Comparison of ENCODE assay signal across 31 cellular contexts in genomic region chr6:147752686-147753418, GRCh38.
DNase-seq lines count a peak whose midpoint lies in the region; ATAC-seq and TF ChIP-seq lines count a peak whose summit lies in the region.
"Had no signal": no experiment of that assay in that cellular context is flagged by ENCODE, and none has a peak within 500 bp of the region (broad histone marks: within the 10 kb centered on the region; RNA-seq: fewer than 3 reads in every experiment).

No MANE protein-coding gene starts in this region.

- POLR2A ChIA-PET in activated CD4-positive, alpha-beta T cell treated with anti-CD3 and anti-CD28 coated beads for 36 hours (lab: Charles Lee): no interaction called here

- H3K27me3 Mint-ChIP-seq in activated CD4-positive, alpha-beta T cell treated with anti-CD3 and anti-CD28 coated beads for 36 hours: peaks cover 1% of the 10 kb centered on the region
- H3K27me3 Mint-ChIP-seq: activated CD8-positive, alpha-beta T cell treated with anti-CD3 and anti-CD28 coated beads for 36 hours; memory B cell; naive B cell had no signal

- H3K4me1 ChIP-seq in foreskin keratinocyte: no peaks in the 10 kb centered on the region
- H3K4me1 ChIP-seq: esophagus squamous epithelium, tibial artery had no signal

- no peaks in the 10 kb centered on the region for H3K9me3 Mint-ChIP-seq in activated CD4-positive, alpha-beta T cell treated with anti-CD3 and anti-CD28 coated beads for 36 hours (ENCODE audit: low read depth)
- H3K9me3 Mint-ChIP-seq: GM23338 had no signal

- peak; percentile 95 to 97 for DNase-seq in NCI-H526 (lab: John Stamatoyannopoulos, UW)
- peak; percentile 14 to 51 for DNase-seq in foreskin keratinocyte
- DNase-seq in myocyte (ENCODE audit: low read depth): peak; percentile 18
- no peak for DNase-seq in activated CD4-positive, alpha-beta T cell treated with anti-CD3 and anti-CD28 coated beads for 36 hours
- DNase-seq: activated CD4-positive, CD25-positive, alpha-beta regulatory T cell treated with anti-CD3 and anti-CD28 coated beads, Interleukin-2, amount 50 U/mL, for 72 hours; activated CD8-positive, alpha-beta memory T cell treated with anti-CD3 and anti-CD28 coated beads, Interleukin-2, amount 50 U/mL, for 48 hours; activated CD8-positive, alpha-beta T cell treated with anti-CD3 and anti-CD28 coated beads for 36 hours; activated naive CD4-positive, alpha-beta T cell treated with anti-CD3 and anti-CD28 coated beads, Interleukin-2, amount 50 U/mL, for 16 hours; amniotic stem cell; Calu3; DND-41; dorsolateral prefrontal cortex; esophagus squamous epithelium; hypothalamus; KBM-7; left cardiac atrium; naive B cell; NCI-H1105 treated with DMSO at 0.1 percent for 48 hours; NCI-H1930; PC-9; stimulated activated CD4-positive, alpha-beta T cell treated with anti-CD3 and anti-CD28 coated beads, Interleukin-4, amount 100 ng/mL, for 1 hour; T-helper 2 cell; tibial artery had no signal

- intact Hi-C loops in activated CD4-positive, alpha-beta T cell treated with anti-CD3 and anti-CD28 coated beads for 36 hours (cut with DNase I, micrococcal nuclease): no loop called here

- no peaks in the 10 kb centered on the region for H3K36me3 Mint-ChIP-seq in activated CD4-positive, alpha-beta T cell treated with anti-CD3 and anti-CD28 coated beads for 36 hours (ENCODE audit: low read depth)
- H3K36me3 Mint-ChIP-seq: brain, memory B cell, naive B cell had no signal

- no peaks in the 10 kb centered on the region for H3K27me3 ChIP-seq in foreskin keratinocyte
- H3K27me3 ChIP-seq: dorsolateral prefrontal cortex, esophagus squamous epithelium, neutrophil, tibial artery had no signal

- H3K27ac Mint-ChIP-seq in activated CD4-positive, alpha-beta T cell treated with anti-CD3 and anti-CD28 coated beads for 36 hours: no peak overlapping the region
- H3K27ac Mint-ChIP-seq: activated CD8-positive, alpha-beta T cell treated with anti-CD3 and anti-CD28 coated beads for 36 hours; GM23338; memory B cell; naive B cell had no signal

- no peak overlapping the region for H3K4me3 Mint-ChIP-seq in activated CD4-positive, alpha-beta T cell treated with anti-CD3 and anti-CD28 coated beads for 36 hours
- H3K4me3 Mint-ChIP-seq: activated CD8-positive, alpha-beta T cell treated with anti-CD3 and anti-CD28 coated beads for 36 hours; brain; GM23338; memory B cell; naive B cell had no signal

- CTCF ChIA-PET in activated CD4-positive, alpha-beta T cell treated with anti-CD3 and anti-CD28 coated beads for 36 hours (lab: Charles Lee): no interaction called here

- no peak for ATAC-seq in foreskin keratinocyte
- ATAC-seq in HG02884 (IDR thresholded peaks at IDR 0.05; ENCODE audit: unreplicated experiment): no peak
- ATAC-seq in activated CD4-positive, alpha-beta T cell treated with anti-CD3 and anti-CD28 coated beads for 36 hours: no peak
- ATAC-seq in GM18498 (IDR thresholded peaks at IDR 0.05; ENCODE audit: unreplicated experiment): no peak
- no peak for ATAC-seq in HG02973 (IDR thresholded peaks at IDR 0.05; ENCODE audit: unreplicated experiment)
- ATAC-seq: activated CD8-positive, alpha-beta T cell treated with anti-CD3 and anti-CD28 coated beads for 36 hours; GM23338; left cardiac atrium; sciatic nerve had no signal

- no peaks in the 10 kb centered on the region for H3K4me1 Mint-ChIP-seq in activated CD4-positive, alpha-beta T cell treated with anti-CD3 and anti-CD28 coated beads for 36 hours
- H3K4me1 Mint-ChIP-seq: GM23338, memory B cell, naive B cell had no signal

- TF ChIP-seq CTCF in foreskin keratinocyte (conservative IDR thresholded peaks at IDR 0.05): no peak

- H3K27ac ChIP-seq in foreskin keratinocyte: no peak overlapping the region
- H3K27ac ChIP-seq: dorsolateral prefrontal cortex, esophagus squamous epithelium, neutrophil, PC-9, tibial artery had no signal
